Comparison of ENCODE assay signal across 23 cellular contexts in the genomic region with DNA sequence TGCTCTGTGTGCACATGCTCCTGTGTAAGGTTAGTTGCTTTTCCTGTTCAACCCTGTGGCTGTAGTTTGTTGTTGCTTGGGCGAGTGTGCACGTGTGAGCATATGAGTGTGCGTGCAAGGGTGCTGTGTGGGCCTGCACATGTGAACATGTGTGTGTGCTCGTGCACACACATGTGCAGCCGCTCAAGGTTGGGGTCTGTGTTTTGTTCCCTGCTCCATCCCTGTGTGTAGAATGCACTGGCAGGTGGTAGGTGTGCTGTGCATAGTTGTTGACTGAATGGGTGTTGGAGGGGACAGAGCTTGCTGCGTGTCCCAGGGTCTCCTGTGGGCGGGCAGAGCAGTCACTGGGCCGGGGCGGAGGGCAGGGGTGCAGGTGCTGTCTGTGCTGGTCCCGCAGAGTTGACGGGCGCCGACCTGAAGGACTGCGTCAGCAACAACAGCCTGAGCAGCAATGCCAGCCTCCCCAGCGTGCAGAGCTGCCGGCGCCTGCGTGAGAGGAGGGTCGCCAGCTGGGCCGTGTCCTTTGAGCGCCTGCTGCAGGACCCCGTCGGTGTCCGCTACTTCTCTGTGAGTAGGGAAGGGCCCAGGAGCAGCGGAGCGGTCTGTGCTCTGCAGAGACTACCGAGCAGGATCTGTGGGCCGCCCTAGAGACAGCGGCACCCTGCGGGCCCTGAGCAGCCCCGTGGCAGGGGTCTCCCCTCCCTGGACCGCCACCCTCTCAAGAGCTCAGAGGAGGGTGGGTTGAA. TPM values are rescaled to one million over a fixed set of nuclear protein-coding genes. Genes with fewer than 3 reads are reported as not detected.
DNase-seq lines count a peak whose midpoint lies in the region; ATAC-seq and TF ChIP-seq lines count a peak whose summit lies in the region.
"Had no signal": no experiment of that assay in that cellular context is flagged by ENCODE, and none has a peak within 500 bp of the region (broad histone marks: within the 10 kb centered on the region; RNA-seq: fewer than 3 reads in every experiment).

No MANE protein-coding gene starts in this region.

- H3K27me3 Mint-ChIP-seq in T-helper 2 cell treated with Interferon-gamma antibody and Interleukin-4, amounts not matched to agents 5 μg/mL and 100 μg/mL, for 36 hours (ENCODE audit: low read depth): no peaks in the 10 kb centered on the region
- H3K27me3 Mint-ChIP-seq: activated naive CD8-positive, alpha-beta T cell treated with anti-CD3 and anti-CD28 coated beads, Interleukin-2, amount 10 ng/mL, durations not matched to agents 7 days and 5 days; CD4-positive, alpha-beta memory T cell had no signal

- peak overlapping the region in 9 of 11 experiments; percentile 1 to 65 (median 56); a peak in 14 of 22 replicates for H3K27ac ChIP-seq in BLaER1 treated with 17β-estradiol and CSF1 and Interleukin-3, amounts not matched to agents 10 nM and 100 nM
- no peak overlapping the region for H3K27ac ChIP-seq in osteoblast (ENCODE audit: low read depth, low read length)
- H3K27ac ChIP-seq: colonic mucosa, heart left ventricle, skin epidermis, tibial artery had no signal

- H3K9me3 Mint-ChIP-seq in T-helper 2 cell treated with Interferon-gamma antibody and Interleukin-4, amounts not matched to agents 5 μg/mL and 100 μg/mL, for 36 hours: no peaks in the 10 kb centered on the region
- H3K9me3 Mint-ChIP-seq: activated naive CD8-positive, alpha-beta T cell treated with anti-CD3 and anti-CD28 coated beads, Interleukin-2, amount 10 ng/mL, durations not matched to agents 7 days and 5 days; CD4-positive, alpha-beta memory T cell had no signal

- ATAC-seq in HG03342 (IDR thresholded peaks at IDR 0.05; ENCODE audit: unreplicated experiment) (no peak), HG03280 (IDR thresholded peaks at IDR 0.05; ENCODE audit: unreplicated experiment) (no peak)
- ATAC-seq: PC-3 had no signal

- H3K4me3 Mint-ChIP-seq in T-helper 2 cell treated with Interferon-gamma antibody and Interleukin-4, amounts not matched to agents 5 μg/mL and 100 μg/mL, for 36 hours: no peak overlapping the region
- H3K4me3 Mint-ChIP-seq: activated naive CD8-positive, alpha-beta T cell treated with anti-CD3 and anti-CD28 coated beads, Interleukin-2, amount 10 ng/mL, durations not matched to agents 7 days and 5 days; CD4-positive, alpha-beta memory T cell had no signal

- H3K9me3 ChIP-seq in BLaER1 treated with 17β-estradiol and CSF1 and Interleukin-3, amounts not matched to agents 10 nM and 100 nM (replicated peaks in 1 of 11): no peaks in the 10 kb centered on the region
- H3K9me3 ChIP-seq in osteoblast (ENCODE audit: low read depth, low read length): no peaks in the 10 kb centered on the region
- H3K9me3 ChIP-seq: colonic mucosa, heart left ventricle, tibial artery had no signal

- H3K9ac ChIP-seq in BLaER1 treated with 17β-estradiol and CSF1 and Interleukin-3, amounts not matched to agents 10 nM and 100 nM: peak overlapping the region in 8 of 11 experiments; percentile 15 to 61 (median 36); a peak in 14 of 22 replicates

- peak; percentile 58 for DNase-seq in RPMI8226
- DNase-seq in iPS-NIHi11 (ENCODE audit: low spot score): peak; percentile 6
- DNase-seq in osteoblast (ENCODE audit: insufficient read length, low spot score, missing footprints): peak; percentile 47
- DNase-seq in T-helper 2 cell treated with Interferon-gamma antibody and Interleukin-4, amounts not matched to agents 5 μg/mL and 100 μg/mL, for 36 hours (ENCODE audit: low spot score): no peak
- DNase-seq in ecto neural progenitor cell (ENCODE audit: low spot score): no peak
- DNase-seq: activated naive CD8-positive, alpha-beta T cell treated with anti-CD3 and anti-CD28 coated beads, Interleukin-2, amount 10 ng/mL, durations not matched to agents 7 days and 5 days; activated T-cell treated with anti-CD3 and anti-CD28 coated beads, Interleukin-2, amount 50 U/mL, for 48 hours; CD4-positive, alpha-beta memory T cell; colonic mucosa; DMS53; NCI-H1694; NCI-H2227 treated with DMSO at 0.1 percent for 48 hours; NCI-H774; PC-3; stimulated activated naive CD4-positive, alpha-beta T cell treated with Interleukin-2 at 50 U/mL for 16 hours had no signal

- no peaks in the 10 kb centered on the region for H3K4me1 Mint-ChIP-seq in T-helper 2 cell treated with Interferon-gamma antibody and Interleukin-4, amounts not matched to agents 5 μg/mL and 100 μg/mL, for 36 hours (ENCODE audit: low read depth)
- H3K4me1 Mint-ChIP-seq: activated naive CD8-positive, alpha-beta T cell treated with anti-CD3 and anti-CD28 coated beads, Interleukin-2, amount 10 ng/mL, durations not matched to agents 7 days and 5 days; CD4-positive, alpha-beta memory T cell had no signal

- H4K20me1 ChIP-seq in BLaER1 treated with 17β-estradiol and CSF1 and Interleukin-3, amounts not matched to agents 10 nM and 100 nM: peaks cover 50 to 99% (median 84%) of the 10 kb centered on the region in 11 experiments; a peak in 21 of 22 replicates
- H4K20me1 ChIP-seq in osteoblast (ENCODE audit: insufficient read depth, low read length): peaks cover 14% of the 10 kb centered on the region

- peaks cover 34 to 40% (median 37%) of the 10 kb centered on the region in 11 experiments for H3K36me3 ChIP-seq in BLaER1 treated with 17β-estradiol and CSF1 and Interleukin-3, amounts not matched to agents 10 nM and 100 nM
- no peaks in the 10 kb centered on the region for H3K36me3 ChIP-seq in osteoblast (ENCODE audit: insufficient read depth, low read length)
- H3K36me3 ChIP-seq: colonic mucosa had no signal

- H2AFZ ChIP-seq in osteoblast (ENCODE audit: low read length): no peak overlapping the region

- H3K36me3 Mint-ChIP-seq in T-helper 2 cell treated with Interferon-gamma antibody and Interleukin-4, amounts not matched to agents 5 μg/mL and 100 μg/mL, for 36 hours (ENCODE audit: low read depth): no peaks in the 10 kb centered on the region
- H3K36me3 Mint-ChIP-seq: activated naive CD8-positive, alpha-beta T cell treated with anti-CD3 and anti-CD28 coated beads, Interleukin-2, amount 10 ng/mL, durations not matched to agents 7 days and 5 days had no signal

- peak overlapping the region; percentile 77 to 96 (median 90) for H3K4me2 ChIP-seq in BLaER1 treated with 17β-estradiol and CSF1 and Interleukin-3, amounts not matched to agents 10 nM and 100 nM
- no peak overlapping the region for H3K4me2 ChIP-seq in osteoblast (ENCODE audit: insufficient read depth, low read length)

- H3K4me1 ChIP-seq in BLaER1 treated with 17β-estradiol and CSF1 and Interleukin-3, amounts not matched to agents 10 nM and 100 nM: peaks cover 38 to 91% (median 81%) of the 10 kb centered on the region in 10 experiments
- H3K4me1 ChIP-seq in osteoblast (ENCODE audit: insufficient read depth, low read length): no peaks in the 10 kb centered on the region
- H3K4me1 ChIP-seq: colonic mucosa, tibial artery had no signal

- H3K79me2 ChIP-seq in osteoblast (ENCODE audit: insufficient read depth, low read length): no peaks in the 10 kb centered on the region

- no peak overlapping the region for H3K27ac Mint-ChIP-seq in T-helper 2 cell treated with Interferon-gamma antibody and Interleukin-4, amounts not matched to agents 5 μg/mL and 100 μg/mL, for 36 hours
- H3K27ac Mint-ChIP-seq: activated naive CD8-positive, alpha-beta T cell treated with anti-CD3 and anti-CD28 coated beads, Interleukin-2, amount 10 ng/mL, durations not matched to agents 7 days and 5 days had no signal

- peak overlapping the region in 4 of 10 experiments; percentile 16 to 33 (median 20); a peak in 7 of 20 replicates for H3K4me3 ChIP-seq in BLaER1 treated with 17β-estradiol and CSF1 and Interleukin-3, amounts not matched to agents 10 nM and 100 nM
- H3K4me3 ChIP-seq in osteoblast (ENCODE audit: insufficient read depth, low read length): no peak overlapping the region
- H3K4me3 ChIP-seq: colonic mucosa, heart left ventricle, skin epidermis, tibial artery had no signal

- H3K27me3 ChIP-seq in BLaER1 treated with 17β-estradiol and CSF1 and Interleukin-3, amounts not matched to agents 10 nM and 100 nM: peaks cover 0 to 8% (median 0%) of the 10 kb centered on the region in 11 experiments; a peak in 2 of 22 replicates
- H3K27me3 ChIP-seq in osteoblast (ENCODE audit: insufficient read depth, low read length): no peaks in the 10 kb centered on the region
- H3K27me3 ChIP-seq: colonic mucosa, heart left ventricle, tibial artery had no signal

- TF ChIP-seq CTCF in osteoblast (IDR thresholded peaks at IDR 0.05; ENCODE audit: extremely low read depth, low read depth, low read length): no peak

RNA-seq across cellular contexts. Expression of a gene that starts 27.9 kb away (rescaled TPM):
- total RNA-seq in osteoblast: not detected in 2 replicates
- total RNA-seq: activated naive CD8-positive, alpha-beta T cell treated with anti-CD3 and anti-CD28 coated beads, Interleukin-2, amount 10 ng/mL, durations not matched to agents 7 days and 5 days had no signal

RNA-seq across cellular contexts. Expression of a gene that starts 49.3 kb away (rescaled TPM):
- total RNA-seq in osteoblast: not detected in 2 replicates
- total RNA-seq: activated naive CD8-positive, alpha-beta T cell treated with anti-CD3 and anti-CD28 coated beads, Interleukin-2, amount 10 ng/mL, durations not matched to agents 7 days and 5 days; CD4-positive, alpha-beta memory T cell; endothelial cell of umbilical vein; lung microvascular endothelial cell had no signal

Comparison
In these comparisons a context has a peak if more than half of its experiments do, and no peak if none do; other contexts are left out.
1. DNase-seq: peak in RPMI8226 (single experiment), iPS-NIHi11 (single experiment) and osteoblast (single experiment); none in T-helper 2 cell treated with Interferon-gamma antibody and Interleukin-4, amounts not matched to agents 5 μg/mL and 100 μg/mL, for 36 hours (single experiment) and ecto neural progenitor cell (single experiment).